In genomic region chr19:17303167-17303939, GRCh38 we compare ENCODE assay signal across 8 cellular contexts. TPM values are rescaled to one million over a fixed set of nuclear protein-coding genes. Genes with fewer than 3 reads are reported as not detected.
DNase-seq lines count a peak whose midpoint lies in the region; ATAC-seq and TF ChIP-seq lines count a peak whose summit lies in the region.

TSS of gene ABHD8 (minus strand) at chr19:17303425. CDS start at chr19:17301616, 1,809 bp downstream.

- no TSS peak for BruUV-seq in Calu3 (replicated peaks; lab: Mats Ljungman, UMichigan)

- peak; percentile 94 for DNase-seq in Calu3
- DNase-seq in HuH-7 (ENCODE audit: low spot score): peak; percentile 97
- DNase-seq in activated T-cell treated with anti-CD3 and anti-CD28 coated beads for 4 hours: peak; percentile 88
- DNase-seq in epithelial cell of prostate (ENCODE audit: low read depth, low spot score): peak; percentile 68
- DNase-seq in mucosa of descending colon: peak; percentile 95 to 98 (median 96)
- DNase-seq in stimulated activated CD8-positive, alpha-beta memory T cell treated with anti-CD3 and anti-CD28 coated beads, Interleukin-2, amount 100 ng/mL, for 48 hours (ENCODE audit: low read depth in 2 of 2): peak; percentile 89 to 93

- intact Hi-C loops in Calu3 (cut with micrococcal nuclease; ENCODE audit: unreplicated experiment) (no loop called here), mucosa of descending colon (cut with DNase I, micrococcal nuclease) (no loop called here)

- peak within 1 kb of the TSS; percentile 80 for H3K9ac ChIP-seq in OCI-LY1 (ENCODE audit: low read length)

- no peaks in the 10 kb centered on the region for H3K9me3 Mint-ChIP-seq in Calu3 (ENCODE audit: low read depth, unreplicated experiment)

- H3K27me3 Mint-ChIP-seq in Calu3 (ENCODE audit: unreplicated experiment): no peaks in the 10 kb centered on the region

- H3K4me1 ChIP-seq in OCI-LY1 (ENCODE audit: insufficient read depth, low read length, severe bottlenecking): peaks cover 39% of the 10 kb centered on the region
- H3K4me1 ChIP-seq in mucosa of descending colon (ENCODE audit: low read depth): peaks cover 30% of the 10 kb centered on the region

- H3K27ac Mint-ChIP-seq in Calu3 (ENCODE audit: unreplicated experiment): no peak within 1 kb of the TSS

- no peaks in the 10 kb centered on the region for H3K9me3 ChIP-seq in OCI-LY1 (ENCODE audit: low read length)
- no peaks in the 10 kb centered on the region for H3K9me3 ChIP-seq in mucosa of descending colon

- no peak within 1 kb of the TSS for H2AFZ ChIP-seq in OCI-LY1 (ENCODE audit: low read length)

- no peaks in the 10 kb centered on the region for H4K20me1 ChIP-seq in OCI-LY1 (ENCODE audit: insufficient read depth, low read length)

- no peaks in the 10 kb centered on the region for H3K9me2 ChIP-seq in OCI-LY1 (ENCODE audit: low read depth, low read length)

- TF ChIP-seq CTCF in Calu3 (IDR thresholded peaks at IDR 0.05; ENCODE audit: unreplicated experiment) (peak; percentile 52), OCI-LY1 (IDR thresholded peaks at IDR 0.05; ENCODE audit: low read length) (0 out of 2 replicates have a peak, but pooled peaks have one; percentile 20), mucosa of descending colon (IDR thresholded peaks at IDR 0.05) (peak; percentile 74)

- peaks cover 6% of the 10 kb centered on the region; the same call in 1 of the 2 replicates for H3F3A ChIP-seq in OCI-LY1 (ENCODE audit: insufficient read depth, low read length)

- H3K36me3 ChIP-seq in OCI-LY1 (ENCODE audit: insufficient read depth, low read length) (peaks cover 16% of the 10 kb centered on the region), mucosa of descending colon (ENCODE audit: low read depth) (no peaks in the 10 kb centered on the region)

- no peaks in the 10 kb centered on the region for H3K27me3 ChIP-seq in OCI-LY1 (ENCODE audit: insufficient read depth, low read length)

- peak within 1 kb of the TSS; percentile 58 for H3K4me3 Mint-ChIP-seq in Calu3 (ENCODE audit: low read depth, unreplicated experiment)

- CTCF ChIA-PET in Calu3 (lab: Charles Lee): interaction anchor here (0.6 kb wide), 1 partner anchor 21 kb away, joined by 3 read pairs; no protein-coding TSS in a partner anchor

- H3K4me1 Mint-ChIP-seq in Calu3 (ENCODE audit: low read depth, unreplicated experiment): peaks cover 17% of the 10 kb centered on the region

- H3K27ac ChIP-seq in OCI-LY1 (ENCODE audit: low read depth, low read length, poor library complexity, severe bottlenecking) (peak within 1 kb of the TSS; percentile 75), epithelial cell of prostate (peak within 1 kb of the TSS; percentile 81)

- no peaks in the 10 kb centered on the region; the same call in 1 of the 2 replicates for H3K79me2 ChIP-seq in OCI-LY1 (ENCODE audit: insufficient read depth, low read length)

- peaks cover 28% of the 10 kb centered on the region for H3K36me3 Mint-ChIP-seq in Calu3 (ENCODE audit: insufficient read depth, unreplicated experiment)

- H3K4me3 ChIP-seq in OCI-LY1 (ENCODE audit: low read depth, low read length, poor library complexity, severe bottlenecking): peak within 1 kb of the TSS; percentile 78
- peak within 1 kb of the TSS; percentile 40 for H3K4me3 ChIP-seq in mucosa of descending colon

- H3K4me2 ChIP-seq in OCI-LY1 (ENCODE audit: low read length): peak within 1 kb of the TSS; percentile 84

- peak; percentile 52 for ATAC-seq in GM21381 (IDR thresholded peaks at IDR 0.05; ENCODE audit: unreplicated experiment)
- peak; percentile 74 for ATAC-seq in mucosa of descending colon

RNA-seq across cellular contexts. Expression of gene ABHD8, which starts in this region (rescaled TPM):
- 6.0 and 6.2 TPM in 2 replicates for total RNA-seq in Calu3 (2022)
- 10 to 100 TPM in 1 of 3 donors, 1 to 10 TPM in 2; 3.0 to 18.0 (median 4.5) TPM for total RNA-seq in mucosa of descending colon

Comparison
In these comparisons a context has a peak if more than half of its experiments do, and no peak if none do; other contexts are left out.
1. Peak in every context shown above with its lines: DNase-seq, ATAC-seq, H3K4me3 ChIP-seq and H3K27ac ChIP-seq.
2. CTCF ChIP-seq: peak in every context shown above with its lines; median percentile 74 in mucosa of descending colon; 52 in Calu3; 20 in OCI-LY1.